18 cellular contexts compared by ENCODE assay signal in genomic region chr3:3625461-3626271, GRCh38.
"Had no signal": no experiment of that assay in that cellular context is flagged by ENCODE, and none has a peak within 500 bp of the region (broad histone marks: within the 10 kb centered on the region; RNA-seq: fewer than 3 reads in every experiment).

No MANE protein-coding gene starts in this region.

- H3K36me3 ChIP-seq: prostate gland, tibial nerve, vagina had no signal

- H3K27me3 ChIP-seq: tibial nerve, vagina had no signal

- H3K4me3 Mint-ChIP-seq: activated CD4-positive, alpha-beta T cell treated with anti-CD3 and anti-CD28 coated beads, Interleukin-2, amount 10 ng/mL, durations not matched to agents 24 days and 14 days; activated CD8-positive, alpha-beta T cell treated with anti-CD3 and anti-CD28 coated beads for 36 hours; activated T-cell treated with anti-CD3 and anti-CD28 coated beads, Interleukin-2, amount 50 U/mL, for 24 hours; neural crest cell had no signal

- H3K27me3 Mint-ChIP-seq: activated CD4-positive, alpha-beta T cell treated with anti-CD3 and anti-CD28 coated beads, Interleukin-2, amount 10 ng/mL, durations not matched to agents 24 days and 14 days; activated CD8-positive, alpha-beta T cell treated with anti-CD3 and anti-CD28 coated beads for 36 hours; activated T-cell treated with anti-CD3 and anti-CD28 coated beads, Interleukin-2, amount 50 U/mL, for 24 hours had no signal

- H3K27ac ChIP-seq: prostate gland, tibial nerve, vagina had no signal

- H3K4me1 Mint-ChIP-seq: activated CD4-positive, alpha-beta T cell treated with anti-CD3 and anti-CD28 coated beads, Interleukin-2, amount 10 ng/mL, durations not matched to agents 24 days and 14 days; neural crest cell had no signal

- H3K27ac Mint-ChIP-seq: activated CD4-positive, alpha-beta T cell treated with anti-CD3 and anti-CD28 coated beads, Interleukin-2, amount 10 ng/mL, durations not matched to agents 24 days and 14 days; activated CD8-positive, alpha-beta T cell treated with anti-CD3 and anti-CD28 coated beads for 36 hours; activated T-cell treated with anti-CD3 and anti-CD28 coated beads, Interleukin-2, amount 50 U/mL, for 24 hours; activated T-helper 2 cell treated with anti-CD3 and anti-CD28 coated beads, Interferon-gamma antibody, Interleukin-2, Interleukin-4, amounts not matched to agents 10 μg/mL and 5 μg/mL and 100 μg/mL, durations not matched to agents 14 hours and 24 hours and 36 hours had no signal

- H3K4me1 ChIP-seq: prostate gland, tibial nerve, vagina had no signal

- ATAC-seq: activated CD8-positive, alpha-beta T cell treated with anti-CD3 and anti-CD28 coated beads for 36 hours; left lobe of liver; right cardiac atrium; stimulated activated naive CD8-positive, alpha-beta T cell treated with anti-CD3 and anti-CD28 coated beads, Interleukin-15, Interleukin-2, amounts not matched to agents 100 U/mL and 50 U/mL, for 24 hours had no signal

- DNase-seq: activated CD4-positive, alpha-beta T cell treated with anti-CD3 and anti-CD28 coated beads, Interleukin-2, amount 10 ng/mL, durations not matched to agents 24 days and 14 days; activated CD4-positive, CD25-positive, alpha-beta regulatory T cell; activated CD8-positive, alpha-beta T cell treated with anti-CD3 and anti-CD28 coated beads for 36 hours; activated naive CD4-positive, alpha-beta T cell treated with anti-CD3 and anti-CD28 coated beads, Interleukin-2, amount 50 U/mL, for 16 hours; activated T-cell treated with anti-CD3 and anti-CD28 coated beads, Interleukin-2, amount 50 U/mL, for 24 hours; aorta; effector CD4-positive, alpha-beta T cell; hippocampal formation; right cardiac atrium; stimulated activated naive CD8-positive, alpha-beta T cell treated with anti-CD3 and anti-CD28 coated beads, Interleukin-15, Interleukin-2, amounts not matched to agents 100 U/mL and 50 U/mL, for 24 hours; substantia nigra had no signal

- H3K9me3 Mint-ChIP-seq: activated CD4-positive, alpha-beta T cell treated with anti-CD3 and anti-CD28 coated beads, Interleukin-2, amount 10 ng/mL, durations not matched to agents 24 days and 14 days; activated CD8-positive, alpha-beta T cell treated with anti-CD3 and anti-CD28 coated beads for 36 hours; activated T-cell treated with anti-CD3 and anti-CD28 coated beads, Interleukin-2, amount 50 U/mL, for 24 hours; activated T-helper 2 cell treated with anti-CD3 and anti-CD28 coated beads, Interferon-gamma antibody, Interleukin-2, Interleukin-4, amounts not matched to agents 10 μg/mL and 5 μg/mL and 100 μg/mL, durations not matched to agents 14 hours and 24 hours and 36 hours had no signal

- H3K4me3 ChIP-seq: lung, prostate gland, tibial nerve, vagina had no signal

- H3K9me3 ChIP-seq: prostate gland, vagina had no signal
